Comparison of ENCODE assay signal across 1 cellular context in genomic region chr11:30322826-30323710, GRCh38.
TF ChIP-seq lines count a peak whose summit lies in the region.

TSS of gene ARL14EP (plus strand) at chr11:30323104. CDS start at chr11:30330949, 7,845 bp downstream.

TF ChIP-seq in A549, 52 proteins besides CTCF, POLR2A, EP300 and RAD21 (continued from another document):
- TF ChIP-seq NR3C1 (IDR thresholded peaks at IDR 0.05) (no peak), FOXS1 (CRISPR knock-in tag; IDR thresholded peaks at IDR 0.05) (no peak), HEYL (CRISPR knock-in tag; IDR thresholded peaks at IDR 0.05) (no peak), EHMT2 (IDR thresholded peaks at IDR 0.05; ENCODE audit: low read depth) (no peak), RCOR1 (IDR thresholded peaks at IDR 0.05; ENCODE audit: low read depth, low read length) (no peak), CHD4 (IDR thresholded peaks at IDR 0.05; ENCODE audit: borderline replicate concordance) (no peak), REST (IDR thresholded peaks at IDR 0.05) (no peak; the same call in 1 of the 2 replicates), FOSB (CRISPR knock-in tag; IDR thresholded peaks at IDR 0.05) (no peak), MAZ (IDR thresholded peaks at IDR 0.05; ENCODE audit: borderline replicate concordance, low read depth, low read length) (no peak), JUNB (IDR thresholded peaks at IDR 0.05) (no peak), CBX8 (IDR thresholded peaks at IDR 0.05) (no peak), KDM5A (IDR thresholded peaks at IDR 0.05) (peak; percentile 38; the same call in 1 of the 2 replicates), NFE2L2 (conservative IDR thresholded peaks at IDR 0.05; ENCODE audit: low read length) (no peak), PHF8 (IDR thresholded peaks at IDR 0.05; ENCODE audit: borderline replicate concordance, low read depth) (peak; percentile 99), NPAS2 (CRISPR knock-in tag; IDR thresholded peaks at IDR 0.05; ENCODE audit: borderline replicate concordance) (no peak), ESRRA (IDR thresholded peaks at IDR 0.05; ENCODE audit: borderline replicate concordance, low read length) (no peak), HOXB5 (CRISPR knock-in tag; IDR thresholded peaks at IDR 0.05) (no peak), CHD2 (IDR thresholded peaks at IDR 0.05; ENCODE audit: low read length, partially characterized antibody) (no peak), BHLHE40 (IDR thresholded peaks at IDR 0.05; ENCODE audit: low read depth, low read length) (no peak), KDM1A (IDR thresholded peaks at IDR 0.05; ENCODE audit: low read depth) (no peak), ZFP36 (IDR thresholded peaks at IDR 0.05; ENCODE audit: borderline replicate concordance, partially characterized antibody) (no peak), HOXA7 (CRISPR knock-in tag; IDR thresholded peaks at IDR 0.05) (no peak), HDAC2 (IDR thresholded peaks at IDR 0.05) (no peak), GATA3 (IDR thresholded peaks at IDR 0.05; ENCODE audit: borderline replicate concordance) (peak; percentile 34; the same call in 1 of the 2 replicates)
- TF ChIP-seq, protein P1, sequence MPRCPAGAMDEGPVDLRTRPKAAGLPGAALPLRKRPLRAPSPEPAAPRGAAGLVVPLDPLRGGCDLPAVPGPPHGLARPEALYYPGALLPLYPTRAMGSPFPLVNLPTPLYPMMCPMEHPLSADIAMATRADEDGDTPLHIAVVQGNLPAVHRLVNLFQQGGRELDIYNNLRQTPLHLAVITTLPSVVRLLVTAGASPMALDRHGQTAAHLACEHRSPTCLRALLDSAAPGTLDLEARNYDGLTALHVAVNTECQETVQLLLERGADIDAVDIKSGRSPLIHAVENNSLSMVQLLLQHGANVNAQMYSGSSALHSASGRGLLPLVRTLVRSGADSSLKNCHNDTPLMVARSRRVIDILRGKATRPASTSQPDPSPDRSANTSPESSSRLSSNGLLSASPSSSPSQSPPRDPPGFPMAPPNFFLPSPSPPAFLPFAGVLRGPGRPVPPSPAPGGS (IDR thresholded peaks at IDR 0.05) = peak; percentile 30; the same call in 1 of the 3 replicates
- TF ChIP-seq, protein P2, sequence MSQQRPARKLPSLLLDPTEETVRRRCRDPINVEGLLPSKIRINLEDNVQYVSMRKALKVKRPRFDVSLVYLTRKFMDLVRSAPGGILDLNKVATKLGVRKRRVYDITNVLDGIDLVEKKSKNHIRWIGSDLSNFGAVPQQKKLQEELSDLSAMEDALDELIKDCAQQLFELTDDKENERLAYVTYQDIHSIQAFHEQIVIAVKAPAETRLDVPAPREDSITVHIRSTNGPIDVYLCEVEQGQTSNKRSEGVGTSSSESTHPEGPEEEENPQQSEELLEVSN (IDR thresholded peaks at IDR 0.05; ENCODE audit: borderline replicate concordance, low read depth) = peak; percentile 83
- TF ChIP-seq, protein P3, sequence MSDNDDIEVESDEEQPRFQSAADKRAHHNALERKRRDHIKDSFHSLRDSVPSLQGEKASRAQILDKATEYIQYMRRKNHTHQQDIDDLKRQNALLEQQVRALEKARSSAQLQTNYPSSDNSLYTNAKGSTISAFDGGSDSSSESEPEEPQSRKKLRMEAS (IDR thresholded peaks at IDR 0.05) = peak; percentile 95
TF ChIP-seq in A549: peak in this region for 13.
